In genomic region chr5:128083033-128083810, GRCh38 we compare ENCODE assay signal across 8 cellular contexts. TPM values are rescaled to one million over a fixed set of nuclear protein-coding genes. Genes with fewer than 3 reads are reported as not detected.
A peak's percentile ranks its signal among the peaks of the same experiment; 100 is the strongest.
DNase-seq lines count a peak whose midpoint lies in the region; ATAC-seq lines count a peak whose summit lies in the region.

SLC12A2 (plus strand) TSS chr5:128083766; CDS start chr5:128083955, 189 bp downstream.

- H3K4me3 ChIP-seq in BLaER1, result peak within 1 kb of the TSS; percentile 99

- no peaks in the 10 kb centered on the region for H3K9me3 Mint-ChIP-seq in activated CD4-positive, alpha-beta T cell treated with anti-CD3 and anti-CD28 coated beads, Interleukin-2, amount 10 ng/mL, durations not matched to agents 7 days and 5 days

- H3K36me3 Mint-ChIP-seq in activated CD4-positive, alpha-beta T cell treated with anti-CD3 and anti-CD28 coated beads, Interleukin-2, amount 10 ng/mL, durations not matched to agents 7 days and 5 days (ENCODE audit: low read depth), result peaks cover 22% of the 10 kb centered on the region

- no peaks in the 10 kb centered on the region for H3K9me3 ChIP-seq in BLaER1

- H3K27me3 ChIP-seq in BLaER1, result no peaks in the 10 kb centered on the region

- H3K4me3 Mint-ChIP-seq in activated CD4-positive, alpha-beta T cell treated with anti-CD3 and anti-CD28 coated beads, Interleukin-2, amount 10 ng/mL, durations not matched to agents 7 days and 5 days, result peak within 1 kb of the TSS; percentile 94

- H3K27me3 Mint-ChIP-seq in activated CD4-positive, alpha-beta T cell treated with anti-CD3 and anti-CD28 coated beads, Interleukin-2, amount 10 ng/mL, durations not matched to agents 7 days and 5 days, result no peaks in the 10 kb centered on the region

- peak within 1 kb of the TSS; percentile 97 for H3K27ac Mint-ChIP-seq in activated CD4-positive, alpha-beta T cell treated with anti-CD3 and anti-CD28 coated beads, Interleukin-2, amount 10 ng/mL, durations not matched to agents 7 days and 5 days

- H3K27ac ChIP-seq in BLaER1, result peak within 1 kb of the TSS; percentile 97

- POLR2A ChIA-PET in activated CD4-positive, alpha-beta T cell treated with anti-CD3 and anti-CD28 coated beads, Interleukin-2, amount 10 ng/mL, durations not matched to agents 7 days and 5 days (lab: Charles Lee), result interaction anchor here (1.1 kb wide), 1 partner anchor 11 kb away, joined by 3 read pairs; no protein-coding TSS in a partner anchor

- DNase-seq in NCI-H526 treated with DMSO at 0.1 percent for 48 hours (lab: John Stamatoyannopoulos, UW) (peak; percentile 66), cortex of kidney (lab: John Stamatoyannopoulos, UW) (peak; percentile 47), left kidney (ENCODE audit: low read depth, low spot score) (peak; percentile 98)
- peak; percentile 92 for DNase-seq in activated CD4-positive, alpha-beta T cell treated with anti-CD3 and anti-CD28 coated beads, Interleukin-2, amount 10 ng/mL, durations not matched to agents 7 days and 5 days
- peak; percentile 90 for DNase-seq in stimulated activated CD4-positive, alpha-beta T cell treated with anti-CD3 and anti-CD28 coated beads, Interleukin-1b, Interleukin-23, amount 100 ng/mL, for 48 hours

- H3K9ac ChIP-seq in BLaER1, result peak within 1 kb of the TSS; percentile 94

- H3K4me1 Mint-ChIP-seq in activated CD4-positive, alpha-beta T cell treated with anti-CD3 and anti-CD28 coated beads, Interleukin-2, amount 10 ng/mL, durations not matched to agents 7 days and 5 days, result peaks cover 61% of the 10 kb centered on the region

- CTCF ChIA-PET in activated CD4-positive, alpha-beta T cell treated with anti-CD3 and anti-CD28 coated beads, Interleukin-2, amount 10 ng/mL, durations not matched to agents 7 days and 5 days (lab: Charles Lee), result no interaction called here

- H4K20me1 ChIP-seq in BLaER1, result peaks cover 39% of the 10 kb centered on the region

- peaks cover 64% of the 10 kb centered on the region for H3K4me1 ChIP-seq in BLaER1

- no peaks in the 10 kb centered on the region for H3K36me3 ChIP-seq in BLaER1

- peak; percentile 74 for ATAC-seq in GM19324 (IDR thresholded peaks at IDR 0.05; ENCODE audit: low FRiP score, unreplicated experiment)
- peak; percentile 57 for ATAC-seq in HG03460 (IDR thresholded peaks at IDR 0.05; ENCODE audit: unreplicated experiment)

- peak within 1 kb of the TSS; percentile 92 for H3K4me2 ChIP-seq in BLaER1

RNA-seq across cellular contexts. Expression of gene SLC12A2, which starts in this region (rescaled TPM):
- 10 to 100 TPM; 15.3 to 16.4 TPM for total RNA-seq in activated CD4-positive, alpha-beta T cell treated with anti-CD3 and anti-CD28 coated beads, Interleukin-2, amount 10 ng/mL, durations not matched to agents 7 days and 5 days

Comparison
In these comparisons a context has a peak if more than half of its experiments do, and no peak if none do; other contexts are left out.
1. Peak in every context shown above with its lines: DNase-seq, ATAC-seq, H3K4me3 ChIP-seq and H3K27ac ChIP-seq.
2. DNase-seq: peak in every context shown above with its lines; median percentile 98 in left kidney; 92 in activated CD4-positive, alpha-beta T cell treated with anti-CD3 and anti-CD28 coated beads, Interleukin-2, amount 10 ng/mL, durations not matched to agents 7 days and 5 days; 90 in stimulated activated CD4-positive, alpha-beta T cell treated with anti-CD3 and anti-CD28 coated beads, Interleukin-1b, Interleukin-23, amount 100 ng/mL, for 48 hours; 66 in NCI-H526 treated with DMSO at 0.1 percent for 48 hours; 47 in cortex of kidney.